In the genomic region with DNA sequence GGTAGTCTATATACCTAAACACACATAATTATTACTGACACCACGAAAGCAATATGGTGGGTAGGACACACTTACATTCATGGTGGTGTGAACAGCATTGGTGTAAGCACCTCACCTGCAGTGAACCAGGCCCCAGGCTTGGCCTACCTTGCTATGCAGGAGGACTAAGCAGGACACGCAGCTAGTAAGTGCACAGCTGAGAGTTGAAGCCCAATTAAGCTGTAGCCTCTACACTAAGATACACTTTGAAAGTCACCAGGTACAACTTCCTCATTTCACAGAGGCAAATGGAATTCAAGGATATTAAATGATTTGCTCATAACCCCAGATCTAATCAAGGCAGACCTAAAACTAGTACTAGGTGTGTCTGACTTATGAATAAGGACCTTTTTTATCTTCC, we compare ENCODE assay signal across 15 cellular contexts.
DNase-seq lines count a peak whose midpoint lies in the region; ATAC-seq and TF ChIP-seq lines count a peak whose summit lies in the region.
"Had no signal": no experiment of that assay in that cellular context is flagged by ENCODE, and none has a peak within 500 bp of the region (broad histone marks: within the 10 kb centered on the region; RNA-seq: fewer than 3 reads in every experiment).

No MANE protein-coding gene starts in this region.

- H3K79me2 ChIP-seq in PC-3 (ENCODE audit: low read length) (no peaks in the 10 kb centered on the region), osteoblast (ENCODE audit: insufficient read depth, low read length) (no peaks in the 10 kb centered on the region)

- no peaks in the 10 kb centered on the region for H3K27me3 Mint-ChIP-seq in Calu3 (ENCODE audit: unreplicated experiment)
- H3K27me3 Mint-ChIP-seq: CD4-positive, CD25-positive, alpha-beta regulatory T cell had no signal

- WGBS in lower leg skin, 2 donors, result 83 to 88% methylated on average over 2 of the region's 2 CpGs

- no TSS peak for BruUV-seq in Calu3 (replicated peaks; lab: Mats Ljungman, UMichigan)
- BruUV-seq in PC-3 (replicated peaks; lab: Mats Ljungman, UMichigan), result no TSS peak

- H2AFZ ChIP-seq in PC-3 (ENCODE audit: low read length) (no peak overlapping the region), osteoblast (ENCODE audit: low read length) (peak overlapping the region; percentile 37)
- H2AFZ ChIP-seq: GM23338 had no signal

- no peaks in the 10 kb centered on the region for H3K9me3 ChIP-seq in PC-3 (ENCODE audit: low read length)
- H3K9me3 ChIP-seq in osteoblast (ENCODE audit: low read depth, low read length), result no peaks in the 10 kb centered on the region
- H3K9me3 ChIP-seq: BLaER1 had no signal

- no peaks in the 10 kb centered on the region for H3K27me3 ChIP-seq in PC-3 (ENCODE audit: low read length)
- H3K27me3 ChIP-seq in osteoblast (ENCODE audit: insufficient read depth, low read length), result no peaks in the 10 kb centered on the region
- H3K27me3 ChIP-seq: BLaER1 had no signal

- H3K27ac Mint-ChIP-seq in Calu3 (ENCODE audit: unreplicated experiment), result peak overlapping the region; percentile 40
- H3K27ac Mint-ChIP-seq: CD4-positive, CD25-positive, alpha-beta regulatory T cell; GM23338 had no signal

- H3K27ac ChIP-seq in PC-3 (ENCODE audit: low read length) (no peak overlapping the region), epithelial cell of prostate (peak overlapping the region; percentile 29), osteoblast (ENCODE audit: low read depth, low read length) (no peak overlapping the region)
- H3K27ac ChIP-seq: BLaER1 had no signal

- CTCF ChIA-PET in Calu3 (lab: Charles Lee), result no interaction called here
- CTCF ChIA-PET in PC-3 (lab: Charles Lee), result no interaction called here

- H3K4me1 Mint-ChIP-seq in Calu3 (ENCODE audit: low read depth, unreplicated experiment), result peaks cover 7% of the 10 kb centered on the region
- H3K4me1 Mint-ChIP-seq: CD4-positive, CD25-positive, alpha-beta regulatory T cell; GM23338 had no signal

- POLR2A ChIA-PET in PC-3 (lab: Charles Lee; ENCODE audit: unreplicated experiment), result no interaction called here

- peaks cover 24% of the 10 kb centered on the region for H3K4me1 ChIP-seq in PC-3 (ENCODE audit: insufficient read depth, low read length)
- peaks cover 13% of the 10 kb centered on the region for H3K4me1 ChIP-seq in osteoblast (ENCODE audit: insufficient read depth, low read length)
- H3K4me1 ChIP-seq: BLaER1 had no signal

- no peaks in the 10 kb centered on the region for H3K36me3 Mint-ChIP-seq in Calu3 (ENCODE audit: insufficient read depth, unreplicated experiment)
- H3K36me3 Mint-ChIP-seq: CD4-positive, CD25-positive, alpha-beta regulatory T cell had no signal

- ATAC-seq in PC-3, result no peak
- ATAC-seq: GM12878, GM23338, K562 had no signal

- H4K20me1 ChIP-seq in PC-3 (ENCODE audit: low read length), result no peaks in the 10 kb centered on the region
- no peaks in the 10 kb centered on the region for H4K20me1 ChIP-seq in osteoblast (ENCODE audit: insufficient read depth, low read length)
- H4K20me1 ChIP-seq: BLaER1 had no signal

- no peaks in the 10 kb centered on the region for H3K9me2 ChIP-seq in PC-3 (replicated peaks; ENCODE audit: low read length)

- H3K4me2 ChIP-seq in PC-3 (ENCODE audit: low read length) (no peak overlapping the region), osteoblast (ENCODE audit: insufficient read depth, low read length) (no peak overlapping the region)
- H3K4me2 ChIP-seq: BLaER1, GM23338 had no signal

- no peak overlapping the region for H3K4me3 ChIP-seq in PC-3 (ENCODE audit: low read length)
- H3K4me3 ChIP-seq in osteoblast (ENCODE audit: insufficient read depth, low read length), result no peak overlapping the region
- H3K4me3 ChIP-seq in lower leg skin (ENCODE audit: low read depth, poor library complexity, severe bottlenecking), result no peak overlapping the region
- H3K4me3 ChIP-seq: BLaER1, GM12878, GM23338, K562 had no signal

- H3K9ac ChIP-seq in PC-3 (ENCODE audit: low read length), result no peak overlapping the region
- H3K9ac ChIP-seq: BLaER1 had no signal

- DNase-seq in Calu3, result no peak
- peak; percentile 11 for DNase-seq in PC-3
- no peak for DNase-seq in epithelial cell of prostate (ENCODE audit: low read depth, low spot score)
- DNase-seq in osteoblast (ENCODE audit: insufficient read length, low spot score, missing footprints), result no peak
- DNase-seq in lower leg skin (ENCODE audit: low spot score in 2 of 2), result no peak
- DNase-seq in HUDEP-2 (lab: John Stamatoyannopoulos, UW; ENCODE audit: unreplicated experiment in 76 of 76), result no peak
- DNase-seq in AG08396 (ENCODE audit: low spot score), result no peak
- DNase-seq: AML-193; CD4-positive, CD25-positive, alpha-beta regulatory T cell; DMS 273 treated with DMSO at 0.1 percent for 48 hours; H7 had no signal

- no peak overlapping the region for H3K4me3 Mint-ChIP-seq in Calu3 (ENCODE audit: low read depth, unreplicated experiment)
- H3K4me3 Mint-ChIP-seq: CD4-positive, CD25-positive, alpha-beta regulatory T cell; GM23338 had no signal

- no peak for TF ChIP-seq POLR2A in lower leg skin (IDR thresholded peaks at IDR 0.05)

- no peaks in the 10 kb centered on the region for H3F3A ChIP-seq in PC-3 (ENCODE audit: low read length, unreplicated experiment)

- TF ChIP-seq CTCF in Calu3 (IDR thresholded peaks at IDR 0.05; ENCODE audit: unreplicated experiment) (no peak), PC-3 (conservative IDR thresholded peaks at IDR 0.05; ENCODE audit: low read depth, low read length) (no peak), osteoblast (IDR thresholded peaks at IDR 0.05; ENCODE audit: extremely low read depth, low read depth, low read length) (no peak), lower leg skin (IDR thresholded peaks at IDR 0.05) (no peak)

- peaks cover 4% of the 10 kb centered on the region for H3K9me3 Mint-ChIP-seq in Calu3 (ENCODE audit: low read depth, unreplicated experiment)
- H3K9me3 Mint-ChIP-seq: GM23338 had no signal

- intact Hi-C loops in Calu3 (cut with micrococcal nuclease; ENCODE audit: unreplicated experiment), result no loop called here
- intact Hi-C loops in PC-3 (cut with micrococcal nuclease), result no loop called here
- intact Hi-C loops in lower leg skin (cut with DNase I; ENCODE audit: low total_unique reads), result no loop called here

- H3K36me3 ChIP-seq in PC-3 (ENCODE audit: low read depth, low read length), result no peaks in the 10 kb centered on the region
- H3K36me3 ChIP-seq in osteoblast (ENCODE audit: insufficient read depth, low read length), result no peaks in the 10 kb centered on the region
- H3K36me3 ChIP-seq: BLaER1 had no signal
